Comparison of ENCODE assay signal across 23 cellular contexts in the genomic region with DNA sequence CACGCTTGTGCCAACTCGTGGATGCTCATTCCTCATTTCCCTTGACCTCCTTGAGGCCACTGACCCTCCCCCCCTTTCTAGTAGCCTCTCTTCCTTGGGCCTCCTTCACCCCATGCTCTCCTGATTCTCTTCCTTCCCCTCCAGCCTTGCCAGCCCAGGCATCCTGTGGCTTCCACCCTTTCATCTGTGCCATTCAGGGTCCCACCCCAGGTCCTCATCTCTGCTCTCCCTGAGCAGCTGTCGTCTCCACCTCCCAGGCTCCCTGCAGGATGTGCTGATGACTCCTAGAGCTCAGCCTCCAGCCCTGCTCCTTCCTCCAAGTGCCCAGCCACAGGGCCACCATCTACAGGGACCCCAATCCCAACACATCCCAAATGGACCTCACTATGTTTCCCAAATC.
"Had no signal": no experiment of that assay in that cellular context is flagged by ENCODE, and none has a peak within 500 bp of the region (broad histone marks: within the 10 kb centered on the region; RNA-seq: fewer than 3 reads in every experiment).

No MANE protein-coding gene starts in this region.

- H3K4me3 ChIP-seq: cardiac muscle cell, Peyer's patch had no signal

- H3K36me3 Mint-ChIP-seq: activated naive CD4-positive, alpha-beta T cell treated with anti-CD3 and anti-CD28 coated beads, Interleukin-2, amount 50 U/mL, for 24 hours; WTC11 had no signal

- H3K27ac ChIP-seq: brain microvascular endothelial cell, cardiac muscle cell, Peyer's patch had no signal

- H3K27me3 ChIP-seq: brain microvascular endothelial cell, cardiac muscle cell, Peyer's patch had no signal

- H3K36me3 ChIP-seq: brain microvascular endothelial cell, cardiac muscle cell, Peyer's patch had no signal

- DNase-seq: activated CD4-positive, alpha-beta T cell treated with anti-CD3 and anti-CD28 coated beads for 48 hours; activated CD4-positive, alpha-beta T cell treated with anti-CD3 and anti-CD28 coated beads, Interleukin-2, amount 50 U/mL, for 4 hours; activated CD4-positive, CD25-positive, alpha-beta regulatory T cell treated with anti-CD3 and anti-CD28 coated beads, Interleukin-2, amount 50 U/mL, for 72 hours; activated CD8-positive, alpha-beta memory T cell treated with anti-CD3 and anti-CD28 coated beads, Interleukin-2, amount 50 U/mL, for 48 hours; activated CD8-positive, alpha-beta T cell treated with anti-CD3 and anti-CD28 coated beads, Interleukin-2, amount 10 ng/mL, durations not matched to agents 7 days and 5 days; activated naive CD4-positive, alpha-beta T cell; activated T-cell treated with anti-CD3 and anti-CD28 coated beads, Interleukin-2, amount 50 U/mL, for 1 hour; brain microvascular endothelial cell; IMR-90; Kasumi-1; KBM-7; NCI-H1436 treated with DMSO at 0.1 percent for 48 hours; NCI-H187; NCI-H2171 treated with DMSO at 0.1 percent for 48 hours; NCI-H226; NCI-H524 treated with DMSO at 0.1 percent for 48 hours; NK-92 treated with Interleukin-12 subunit alpha and Interleukin-12 subunit beta, amount 100 ng/mL, for 24 hours; OCI-M1; Peyer's patch had no signal

- H3K4me1 Mint-ChIP-seq: activated naive CD4-positive, alpha-beta T cell treated with anti-CD3 and anti-CD28 coated beads, Interleukin-2, amount 50 U/mL, for 24 hours had no signal

- H3K9me3 ChIP-seq: Peyer's patch had no signal

- H3K4me1 ChIP-seq: Peyer's patch had no signal

- H3K27ac Mint-ChIP-seq: activated CD8-positive, alpha-beta T cell treated with anti-CD3 and anti-CD28 coated beads, Interleukin-2, amount 10 ng/mL, durations not matched to agents 7 days and 5 days; activated naive CD4-positive, alpha-beta T cell treated with anti-CD3 and anti-CD28 coated beads, Interleukin-2, amount 50 U/mL, for 24 hours; T-helper 1 cell treated with Interleukin-12 subunit alpha and Interleukin-12 subunit beta and Interleukin-4 antibody, amounts not matched to agents 30 μg/mL and 1 μg/mL, for 36 hours; WTC11 had no signal

- H3K4me3 Mint-ChIP-seq: activated CD8-positive, alpha-beta T cell treated with anti-CD3 and anti-CD28 coated beads, Interleukin-2, amount 10 ng/mL, durations not matched to agents 7 days and 5 days; activated naive CD4-positive, alpha-beta T cell treated with anti-CD3 and anti-CD28 coated beads, Interleukin-2, amount 50 U/mL, for 24 hours; T-helper 1 cell treated with Interleukin-12 subunit alpha and Interleukin-12 subunit beta and Interleukin-4 antibody, amounts not matched to agents 30 μg/mL and 1 μg/mL, for 36 hours; WTC11 had no signal

- H3K9me3 Mint-ChIP-seq: activated naive CD4-positive, alpha-beta T cell treated with anti-CD3 and anti-CD28 coated beads, Interleukin-2, amount 50 U/mL, for 24 hours; T-helper 1 cell treated with Interleukin-12 subunit alpha and Interleukin-12 subunit beta and Interleukin-4 antibody, amounts not matched to agents 30 μg/mL and 1 μg/mL, for 36 hours; WTC11 had no signal
